ENCODE assay signal across 34 cellular contexts in genomic region chr20:59857951-59858350, GRCh38.
A peak's percentile ranks its signal among the peaks of the same experiment; 100 is the strongest.
DNase-seq lines count a peak whose midpoint lies in the region; ATAC-seq, FAIRE-seq and TF ChIP-seq lines count a peak whose summit lies in the region.
"Had no signal": no experiment of that assay in that cellular context is flagged by ENCODE, and none has a peak within 500 bp of the region (broad histone marks: within the 10 kb centered on the region; RNA-seq: fewer than 3 reads in every experiment).

No MANE protein-coding gene starts in this region.

- H2AFZ ChIP-seq in neuronal stem cell (ENCODE audit: low read length): no peak overlapping the region

- no peak overlapping the region for H2BK5ac ChIP-seq in neuronal stem cell (ENCODE audit: low read length)

- CTCF ChIA-PET in Caco-2 (lab: Charles Lee): no interaction called here

- H4K8ac ChIP-seq in neuronal stem cell (ENCODE audit: low read depth, low read length): no peak overlapping the region

- H3K36me3 ChIP-seq in Caco-2 (ENCODE audit: control insufficient read depth, insufficient read depth, low read length) (peaks cover 4% of the 10 kb centered on the region), neuronal stem cell (replicated peaks in 1 of 2; ENCODE audit: control insufficient read depth in 2 of 2, insufficient read depth in 2 of 2, low read length in 2 of 2) (no peaks in the 10 kb centered on the region), small intestine (ENCODE audit: control insufficient read depth in 2 of 2, insufficient read depth in 2 of 2, low read length in 2 of 2) (no peaks in the 10 kb centered on the region)
- H3K36me3 ChIP-seq: BE2C had no signal

- H2BK12ac ChIP-seq in neuronal stem cell (ENCODE audit: low read length): no peak overlapping the region

- H3K27ac Mint-ChIP-seq in Caco-2 (ENCODE audit: unreplicated experiment): peak overlapping the region; percentile 25
- H3K27ac Mint-ChIP-seq in osteocyte (ENCODE audit: unreplicated experiment): no peak overlapping the region
- H3K27ac Mint-ChIP-seq: B cell; CD4-positive, alpha-beta memory T cell; CD4-positive, alpha-beta T cell; CD4-positive, CD25-positive, alpha-beta regulatory T cell; CD8-positive, alpha-beta memory T cell; CD8-positive, alpha-beta T cell had no signal

- H3K4me2 ChIP-seq in neuronal stem cell (ENCODE audit: insufficient read depth, low read length, poor library complexity, severe bottlenecking): no peak overlapping the region
- H3K4me2 ChIP-seq: A549; BLaER1; BLaER1 treated with 17β-estradiol and CSF1 and Interleukin-3, amounts not matched to agents 10 nM and 100 nM had no signal

- H3K4me3 Mint-ChIP-seq in Caco-2 (ENCODE audit: unreplicated experiment): no peak overlapping the region
- H3K4me3 Mint-ChIP-seq in osteocyte (ENCODE audit: unreplicated experiment): no peak overlapping the region
- H3K4me3 Mint-ChIP-seq: B cell; CD14-positive monocyte; CD4-positive, alpha-beta memory T cell; CD4-positive, alpha-beta T cell; CD4-positive, CD25-positive, alpha-beta regulatory T cell; CD8-positive, alpha-beta memory T cell; CD8-positive, alpha-beta T cell had no signal

- no peak overlapping the region for H2BK120ac ChIP-seq in neuronal stem cell (ENCODE audit: low read depth, low read length)

- H4K91ac ChIP-seq in neuronal stem cell (ENCODE audit: low read depth, low read length, poor library complexity): no peak overlapping the region

- peak in 1 of 2 experiments; percentile 36 for DNase-seq in Caco-2
- DNase-seq in neuronal stem cell (ENCODE audit: low spot score): no peak
- DNase-seq in small intestine: peak; percentile 91
- DNase-seq in left lobe of liver (ENCODE audit: low spot score): no peak
- DNase-seq in activated naive CD4-positive, alpha-beta T cell treated with anti-CD3 and anti-CD28 coated beads, Interleukin-2, amount 50 U/mL, for 16 hours: no peak
- no peak for DNase-seq in osteocyte (ENCODE audit: extremely low spot score, unreplicated experiment)
- DNase-seq: 8988T; ACHN; AML-193; BE2C; C1 segment of cervical spinal cord; Calu3; CD4-positive, alpha-beta memory T cell; CD4-positive, alpha-beta T cell; CD4-positive, CD25-positive, alpha-beta regulatory T cell; CD8-positive, alpha-beta memory T cell; CD8-positive, alpha-beta T cell; COR-L47; DMS 273 treated with DMSO at 0.1 percent for 48 hours; DMS153; DMS53; DMS79; DMS79 treated with DMSO at 0.1 percent for 48 hours; DND-41; EL had no signal

- H3K4me1 ChIP-seq in Caco-2 (peaks cover 16% of the 10 kb centered on the region), neuronal stem cell (ENCODE audit: control insufficient read depth in 2 of 2, insufficient read depth in 1 of 2, low read depth in 1 of 2, low read length in 2 of 2) (no peaks in the 10 kb centered on the region), small intestine (ENCODE audit: control insufficient read depth in 2 of 2, insufficient read depth in 1 of 2, low read depth in 1 of 2, low read length in 1 of 2) (peaks cover 0 to 3% of the 10 kb centered on the region in 2 donors)
- H3K4me1 ChIP-seq: A549; BE2C; BLaER1; BLaER1 treated with 17β-estradiol and CSF1 and Interleukin-3, amounts not matched to agents 10 nM and 100 nM had no signal

- H3K9me3 Mint-ChIP-seq in Caco-2 (ENCODE audit: unreplicated experiment): peaks cover 17% of the 10 kb centered on the region
- H3K9me3 Mint-ChIP-seq in osteocyte (ENCODE audit: unreplicated experiment): no peaks in the 10 kb centered on the region

- WGBS in neuronal stem cell (ENCODE audit: extremely low coverage in 2 of 2, insufficient read length in 2 of 2, insufficient replicate concordance in 1 of 2), 2 donors: no CpG with 5 or more reads among the region's 2 CpGs
- 32 to 63% (median 34%) methylated on average over 2 of the region's 2 CpGs for WGBS in small intestine, 3 donors

- H3K27me3 ChIP-seq in Caco-2 (replicated peaks; ENCODE audit: control insufficient read depth, insufficient read depth, low read length) (no peaks in the 10 kb centered on the region), neuronal stem cell (ENCODE audit: control insufficient read depth in 3 of 3, insufficient read depth in 3 of 3, low read depth in 1 of 3, low read length in 3 of 3) (peaks cover 0 to 4% (median 0%) of the 10 kb centered on the region in 3 experiments), small intestine (ENCODE audit: control insufficient read depth in 2 of 2, insufficient read depth in 2 of 2, low read length in 2 of 2) (no peaks in the 10 kb centered on the region)
- H3K27me3 ChIP-seq: BLaER1; BLaER1 treated with 17β-estradiol and CSF1 and Interleukin-3, amounts not matched to agents 10 nM and 100 nM had no signal

- H3K23ac ChIP-seq in neuronal stem cell (ENCODE audit: low read depth, low read length, poor library complexity): no peak overlapping the region

- no peak overlapping the region for H3K18ac ChIP-seq in neuronal stem cell (ENCODE audit: low read length)

- peak overlapping the region; percentile 47 for H3K14ac ChIP-seq in neuronal stem cell (ENCODE audit: low read length)

- H2BK15ac ChIP-seq in neuronal stem cell (ENCODE audit: low read length): no peak overlapping the region

- no peak for FAIRE-seq in small intestine (lab: Jason Lieb, UNC)
- FAIRE-seq: A204.1, A549, D721Med had no signal

- no peak for ATAC-seq in left lobe of liver
- ATAC-seq: A549; CD8-positive, alpha-beta T cell had no signal

- no peak overlapping the region for H2AK5ac ChIP-seq in neuronal stem cell (ENCODE audit: low read depth, low read length)

- POLR2A ChIA-PET in Caco-2 (lab: Charles Lee): no interaction called here

- H3K9me3 ChIP-seq in Caco-2: peaks cover 17% of the 10 kb centered on the region
- no peaks in the 10 kb centered on the region for H3K9me3 ChIP-seq in neuronal stem cell (replicated peaks in 1 of 2; ENCODE audit: control insufficient read depth in 2 of 2, insufficient read depth in 1 of 2, low read depth in 1 of 2, low read length in 2 of 2)
- H3K9me3 ChIP-seq in small intestine (ENCODE audit: control insufficient read depth, low read depth): no peaks in the 10 kb centered on the region
- H3K9me3 ChIP-seq: A549, BE2C had no signal

- no peak overlapping the region for H3K4me3 ChIP-seq in Caco-2 (ENCODE audit: low read depth, low read length)
- no peak overlapping the region for H3K4me3 ChIP-seq in neuronal stem cell (ENCODE audit: low read length in 2 of 2)
- H3K4me3 ChIP-seq in small intestine (ENCODE audit: low read depth in 1 of 2, low read length in 2 of 2): no peak overlapping the region
- H3K4me3 ChIP-seq: A549; BLaER1; BLaER1 treated with 17β-estradiol and CSF1 and Interleukin-3, amounts not matched to agents 10 nM and 100 nM had no signal

- intact Hi-C loops in Caco-2 (cut with micrococcal nuclease; ENCODE audit: unreplicated experiment): no loop called here

- peaks cover 3% of the 10 kb centered on the region for H3K27me3 Mint-ChIP-seq in Caco-2 (ENCODE audit: insufficient read depth, unreplicated experiment)
- H3K27me3 Mint-ChIP-seq in osteocyte (ENCODE audit: unreplicated experiment): no peaks in the 10 kb centered on the region
- H3K27me3 Mint-ChIP-seq: CD4-positive, alpha-beta T cell; CD8-positive, alpha-beta memory T cell had no signal

- peaks cover 56% of the 10 kb centered on the region for H3K36me3 Mint-ChIP-seq in Caco-2 (ENCODE audit: insufficient read depth, unreplicated experiment)
- no peaks in the 10 kb centered on the region for H3K36me3 Mint-ChIP-seq in osteocyte (ENCODE audit: unreplicated experiment)

- no TSS peak for BruUV-seq in Caco-2 (replicated peaks; lab: Mats Ljungman, UMichigan)

- H3K9ac ChIP-seq in neuronal stem cell (ENCODE audit: low read depth, low read length, poor library complexity): no peak overlapping the region
- H3K9ac ChIP-seq: BLaER1; BLaER1 treated with 17β-estradiol and CSF1 and Interleukin-3, amounts not matched to agents 10 nM and 100 nM had no signal

- H3K79me1 ChIP-seq in neuronal stem cell (ENCODE audit: low read depth, low read length): no peaks in the 10 kb centered on the region

- H3K4me1 Mint-ChIP-seq in Caco-2 (ENCODE audit: low read depth, unreplicated experiment) (peaks cover 17% of the 10 kb centered on the region), osteocyte (ENCODE audit: unreplicated experiment) (no peaks in the 10 kb centered on the region)
- H3K4me1 Mint-ChIP-seq: B cell; CD14-positive monocyte; CD4-positive, alpha-beta memory T cell; CD4-positive, CD25-positive, alpha-beta regulatory T cell; CD8-positive, alpha-beta memory T cell had no signal

- TF ChIP-seq CTCF in Caco-2 (IDR thresholded peaks at IDR 0.05; ENCODE audit: insufficient read depth in 1 of 2, low read depth in 1 of 2, low read length in 1 of 2, severe bottlenecking in 1 of 2, unreplicated experiment in 1 of 2) (no peak), osteocyte (IDR thresholded peaks at IDR 0.05) (no peak)

- H3K4ac ChIP-seq in neuronal stem cell (ENCODE audit: low read length): no peak overlapping the region

- no peak overlapping the region for H3K27ac ChIP-seq in neuronal stem cell (replicated peaks; ENCODE audit: low read length)
- no peak overlapping the region for H3K27ac ChIP-seq in small intestine (ENCODE audit: low read depth in 1 of 2, low read length in 1 of 2)
- H3K27ac ChIP-seq: 22Rv1; A549; BLaER1; BLaER1 treated with 17β-estradiol and CSF1 and Interleukin-3, amounts not matched to agents 10 nM and 100 nM; C4-2B had no signal
